ENCODE assay signal across 10 cellular contexts in the genomic region with DNA sequence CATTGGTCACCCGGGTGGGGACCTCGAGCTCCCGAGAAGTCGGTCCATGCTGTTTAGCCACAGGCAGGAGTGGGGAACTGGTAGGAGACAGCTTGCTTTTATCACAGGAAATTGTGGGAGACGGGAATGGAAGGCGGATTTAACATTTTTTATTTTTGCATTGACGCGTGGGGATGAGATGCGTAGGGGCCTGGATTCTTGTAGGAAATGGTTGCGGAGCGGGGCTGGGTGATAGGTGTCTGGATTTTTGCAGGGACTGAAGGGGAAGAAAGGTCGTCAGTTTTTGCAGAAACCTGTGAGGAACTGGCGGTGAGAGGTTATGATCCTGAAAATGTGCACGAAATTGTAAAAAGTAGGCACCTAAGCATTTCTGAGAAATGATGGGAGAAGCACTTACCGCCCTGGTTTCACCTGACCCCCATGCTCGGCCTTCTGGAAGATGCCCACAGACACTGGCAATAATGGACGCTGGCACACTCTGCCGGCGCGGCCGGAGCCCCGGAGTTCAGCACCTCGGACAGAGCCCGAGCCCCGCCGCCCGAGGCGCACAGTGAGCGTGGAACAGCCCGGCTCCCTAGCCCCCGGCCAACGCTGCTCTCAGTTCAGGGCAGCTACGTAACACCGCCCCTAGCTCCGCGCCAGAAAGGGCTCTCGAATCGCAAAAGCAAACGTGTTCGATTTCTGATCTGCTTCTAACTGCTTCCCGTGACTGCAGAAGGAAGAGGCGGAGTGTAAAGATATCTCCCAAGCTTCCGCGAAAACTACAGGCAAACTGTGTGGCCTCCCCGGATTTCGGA. TPM values are rescaled to one million over a fixed set of nuclear protein-coding genes. Genes with fewer than 3 reads are reported as not detected.
DNase-seq lines count a peak whose midpoint lies in the region; ATAC-seq lines count a peak whose summit lies in the region.
"Had no signal": no experiment of that assay in that cellular context is flagged by ENCODE, and none has a peak within 500 bp of the region (broad histone marks: within the 10 kb centered on the region; RNA-seq: fewer than 3 reads in every experiment).

No MANE protein-coding gene starts in this region.

- H3K27ac ChIP-seq in neuronal stem cell (replicated peaks; ENCODE audit: low read length) = no peak overlapping the region
- H3K27ac ChIP-seq: neutrophil had no signal

- H3K18ac ChIP-seq in neuronal stem cell (ENCODE audit: low read length) = no peak overlapping the region

- H2BK5ac ChIP-seq in neuronal stem cell (ENCODE audit: low read length) = no peak overlapping the region

- no peak overlapping the region for H3K9ac ChIP-seq in neuronal stem cell (ENCODE audit: low read depth, low read length, poor library complexity)

- peaks cover 52% of the 10 kb centered on the region for H3K27me3 Mint-ChIP-seq in activated CD4-positive, alpha-beta T cell treated with anti-CD3 and anti-CD28 coated beads, Interleukin-2, amount 10 ng/mL, durations not matched to agents 24 days and 14 days

- no peak overlapping the region for H2BK12ac ChIP-seq in neuronal stem cell (ENCODE audit: low read length)

- no peaks in the 10 kb centered on the region for H3K36me3 ChIP-seq in neuronal stem cell (replicated peaks in 1 of 2; ENCODE audit: control insufficient read depth in 2 of 2, insufficient read depth in 2 of 2, low read length in 2 of 2)
- H3K36me3 ChIP-seq: neutrophil had no signal

- ATAC-seq in GM18511 (IDR thresholded peaks at IDR 0.05; ENCODE audit: unreplicated experiment) (no peak), GM18520 (IDR thresholded peaks at IDR 0.05; ENCODE audit: unreplicated experiment) (no peak)

- no CpG with 5 or more reads among the region's 46 CpGs for WGBS in neuronal stem cell (ENCODE audit: extremely low coverage in 2 of 2, insufficient read length in 2 of 2, insufficient replicate concordance in 1 of 2), 2 donors

- H3K4me1 ChIP-seq in neuronal stem cell (ENCODE audit: control insufficient read depth in 2 of 2, insufficient read depth in 1 of 2, low read depth in 1 of 2, low read length in 2 of 2) = no peaks in the 10 kb centered on the region

- H3K27me3 ChIP-seq in neuronal stem cell (ENCODE audit: control insufficient read depth in 3 of 3, insufficient read depth in 3 of 3, low read depth in 1 of 3, low read length in 3 of 3) = peaks cover 4 to 75% (median 34%) of the 10 kb centered on the region in 3 experiments

- no peak overlapping the region for H3K4me3 ChIP-seq in neuronal stem cell (ENCODE audit: low read length in 2 of 2)

- H3K23ac ChIP-seq in neuronal stem cell (ENCODE audit: low read depth, low read length, poor library complexity) = no peak overlapping the region

- no peak overlapping the region for H2AFZ ChIP-seq in neuronal stem cell (ENCODE audit: low read length)

- H3K14ac ChIP-seq in neuronal stem cell (ENCODE audit: low read length) = no peak overlapping the region

- H3K4me3 Mint-ChIP-seq in activated CD4-positive, alpha-beta T cell treated with anti-CD3 and anti-CD28 coated beads, Interleukin-2, amount 10 ng/mL, durations not matched to agents 24 days and 14 days = no peak overlapping the region
- H3K4me3 Mint-ChIP-seq: CD4-positive, alpha-beta T cell had no signal

- H4K91ac ChIP-seq in neuronal stem cell (ENCODE audit: low read depth, low read length, poor library complexity) = no peak overlapping the region

- no peak overlapping the region for H3K4me2 ChIP-seq in neuronal stem cell (ENCODE audit: insufficient read depth, low read length, poor library complexity, severe bottlenecking)

- no peak overlapping the region for H2BK120ac ChIP-seq in neuronal stem cell (ENCODE audit: low read depth, low read length)

- H2BK15ac ChIP-seq in neuronal stem cell (ENCODE audit: low read length) = no peak overlapping the region

- no peak overlapping the region for H2AK5ac ChIP-seq in neuronal stem cell (ENCODE audit: low read depth, low read length)

- no peak overlapping the region for H3K27ac Mint-ChIP-seq in activated CD4-positive, alpha-beta T cell treated with anti-CD3 and anti-CD28 coated beads, Interleukin-2, amount 10 ng/mL, durations not matched to agents 24 days and 14 days
- H3K27ac Mint-ChIP-seq: CD4-positive, alpha-beta T cell had no signal

- no peaks in the 10 kb centered on the region for H3K79me1 ChIP-seq in neuronal stem cell (ENCODE audit: low read depth, low read length)

- peaks cover 12% of the 10 kb centered on the region for H3K9me3 Mint-ChIP-seq in activated CD4-positive, alpha-beta T cell treated with anti-CD3 and anti-CD28 coated beads, Interleukin-2, amount 10 ng/mL, durations not matched to agents 24 days and 14 days

- peaks cover 3% of the 10 kb centered on the region for H3K36me3 Mint-ChIP-seq in activated CD4-positive, alpha-beta T cell treated with anti-CD3 and anti-CD28 coated beads, Interleukin-2, amount 10 ng/mL, durations not matched to agents 24 days and 14 days (ENCODE audit: low read depth)

- H3K9me3 ChIP-seq in neuronal stem cell (replicated peaks in 1 of 2; ENCODE audit: control insufficient read depth in 2 of 2, insufficient read depth in 1 of 2, low read depth in 1 of 2, low read length in 2 of 2) = no peaks in the 10 kb centered on the region
- H3K9me3 ChIP-seq: neutrophil had no signal

- H4K8ac ChIP-seq in neuronal stem cell (ENCODE audit: low read depth, low read length) = no peak overlapping the region

- H3K4ac ChIP-seq in neuronal stem cell (ENCODE audit: low read length) = no peak overlapping the region

- DNase-seq in activated gamma-delta T cell treated with Interleukin-2 at 50 U/mL for 16 hours (peak; percentile 7), activated gamma-delta T cell (lab: John Stamatoyannopoulos, UW) (no peak), fibroblast of peridontal ligament (ENCODE audit: extremely low read depth) (peak; percentile 19), neuronal stem cell (ENCODE audit: low spot score) (peak; percentile 73), DMS79 (lab: John Stamatoyannopoulos, UW) (no peak)
- peak; percentile 86 for DNase-seq in activated CD4-positive, alpha-beta T cell treated with anti-CD3 and anti-CD28 coated beads, Interleukin-2, amount 10 ng/mL, durations not matched to agents 24 days and 14 days

- peaks cover 2% of the 10 kb centered on the region for H3K4me1 Mint-ChIP-seq in activated CD4-positive, alpha-beta T cell treated with anti-CD3 and anti-CD28 coated beads, Interleukin-2, amount 10 ng/mL, durations not matched to agents 24 days and 14 days

- intact Hi-C loops in activated CD4-positive, alpha-beta T cell treated with anti-CD3 and anti-CD28 coated beads, Interleukin-2, amount 10 ng/mL, durations not matched to agents 24 days and 14 days (cut with micrococcal nuclease) = no loop called here

RNA-seq across cellular contexts. Expression of a gene that starts 0.9 kb away (rescaled TPM):
- not detected in 2 replicates for total RNA-seq in activated CD4-positive, alpha-beta T cell treated with anti-CD3 and anti-CD28 coated beads, Interleukin-2, amount 10 ng/mL, durations not matched to agents 24 days and 14 days
- not detected for polyA plus RNA-seq in neuronal stem cell (2013, experiment 1 of 2)
- polyA plus RNA-seq in neuronal stem cell (2013, experiment 2 of 2) = not detected
- total RNA-seq: CD4-positive, alpha-beta T cell had no signal

RNA-seq across cellular contexts. Expression of a gene that starts 27.5 kb away (rescaled TPM):
- 53.9 and 54.3 TPM in 2 replicates for total RNA-seq in activated CD4-positive, alpha-beta T cell treated with anti-CD3 and anti-CD28 coated beads, Interleukin-2, amount 10 ng/mL, durations not matched to agents 24 days and 14 days
- 39.1 TPM for polyA plus RNA-seq in neuronal stem cell (2013, experiment 1 of 2)
- 38.7 TPM for polyA plus RNA-seq in neuronal stem cell (2013, experiment 2 of 2)

Comparison
In these comparisons a context has a peak if more than half of its experiments do, and no peak if none do; other contexts are left out.
1. DNase-seq: peak in activated gamma-delta T cell treated with Interleukin-2 at 50 U/mL for 16 hours (single experiment), activated CD4-positive, alpha-beta T cell treated with anti-CD3 and anti-CD28 coated beads, Interleukin-2, amount 10 ng/mL, durations not matched to agents 24 days and 14 days (single experiment), fibroblast of peridontal ligament (single experiment) and neuronal stem cell (single experiment); none in activated gamma-delta T cell (single experiment) and DMS79 (single experiment).